15 cellular contexts compared by ENCODE assay signal in the genomic region with DNA sequence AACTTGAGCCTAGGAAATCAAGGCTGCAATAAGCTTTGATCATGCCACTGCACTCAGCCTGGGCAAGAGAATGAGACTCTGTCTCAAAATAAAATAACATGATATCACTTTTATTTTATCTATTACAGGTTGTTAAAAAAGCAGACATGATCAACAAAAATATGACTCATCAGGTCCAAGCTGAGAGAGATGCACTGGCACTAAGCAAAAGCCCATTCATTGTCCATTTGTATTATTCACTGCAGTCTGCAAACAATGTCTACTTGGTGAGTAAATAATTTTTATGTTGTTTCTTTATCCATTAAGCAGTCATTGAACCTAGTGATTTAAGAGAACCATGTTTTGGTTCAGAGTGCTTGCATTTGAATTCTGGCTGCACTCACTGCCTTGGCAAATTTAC. TPM values are rescaled to one million over a fixed set of nuclear protein-coding genes. Genes with fewer than 3 reads are reported as not detected.
DNase-seq lines count a peak whose midpoint lies in the region; ATAC-seq, FAIRE-seq and TF ChIP-seq lines count a peak whose summit lies in the region.
"Had no signal": no experiment of that assay in that cellular context is flagged by ENCODE, and none has a peak within 500 bp of the region (broad histone marks: within the 10 kb centered on the region; RNA-seq: fewer than 3 reads in every experiment).

No MANE protein-coding gene starts in this region.

- peak; percentile 6 for DNase-seq in MCF 10A (ENCODE audit: unreplicated experiment)
- no peak for DNase-seq in breast epithelium (ENCODE audit: low spot score in 2 of 2)
- DNase-seq in H54 (ENCODE audit: insufficient read length, low spot score), result peak; percentile 7
- DNase-seq in astrocyte (ENCODE audit: low read depth), result peak; percentile 2
- no peak for DNase-seq in stimulated activated effector memory CD8-positive, alpha-beta T cell treated with anti-CD3 and anti-CD28 coated beads, Interleukin-12 subunit alpha, Interleukin-12 subunit beta, amount 100 ng/mL, for 72 hours (ENCODE audit: low spot score in 2 of 2)
- DNase-seq in glomerular visceral epithelial cell (ENCODE audit: extremely low spot score), result no peak
- no peak for DNase-seq in GM03348 (ENCODE audit: low spot score)
- DNase-seq: activated CD8-positive, alpha-beta memory T cell treated with anti-CD3 and anti-CD28 coated beads for 24 hours; C1 segment of cervical spinal cord; cerebellar nuclear complex; GF-D8; head of caudate nucleus; SIG-M5; stimulated activated CD4-positive, alpha-beta T cell treated with anti-CD3 and anti-CD28 coated beads, Interleukin-15, amount 100 ng/mL, for 24 hours had no signal

- BruUV-seq in MCF 10A (replicated peaks; lab: Mats Ljungman, UMichigan), result no TSS peak

- FAIRE-seq in H54 (lab: Jason Lieb, UNC) (no peak), astrocyte (lab: Jason Lieb, UNC) (no peak)

- H3K4me1 ChIP-seq in breast epithelium (no peaks in the 10 kb centered on the region), astrocyte (ENCODE audit: insufficient read depth, low read length) (peaks cover 9% of the 10 kb centered on the region)
- H3K4me1 ChIP-seq: prostate gland had no signal

- ATAC-seq in stimulated activated effector memory CD8-positive, alpha-beta T cell treated with anti-CD3 and anti-CD28 coated beads, Interleukin-12 subunit alpha, Interleukin-12 subunit beta, amount 100 ng/mL, for 72 hours, result no peak

- H3K4me3 ChIP-seq in breast epithelium (no peak overlapping the region), astrocyte (ENCODE audit: insufficient read depth, low read depth, low read length) (no peak overlapping the region)
- H3K4me3 ChIP-seq: prostate gland had no signal

- no peak overlapping the region for H3K9ac ChIP-seq in astrocyte (ENCODE audit: low read length)

- peaks cover 11% of the 10 kb centered on the region for H3K4me1 Mint-ChIP-seq in MCF 10A (ENCODE audit: insufficient read depth, unreplicated experiment)
- H3K4me1 Mint-ChIP-seq in astrocyte (ENCODE audit: low read depth, unreplicated experiment), result peaks cover 3% of the 10 kb centered on the region
- H3K4me1 Mint-ChIP-seq in stimulated activated effector memory CD8-positive, alpha-beta T cell treated with anti-CD3 and anti-CD28 coated beads, Interleukin-12 subunit alpha, Interleukin-12 subunit beta, amount 100 ng/mL, for 72 hours, result peaks cover 30% of the 10 kb centered on the region

- POLR2A ChIA-PET in MCF 10A (lab: Yijun Ruan, JAX), result interaction anchor here (0.6 kb wide), 1 partner anchor 77 kb away, joined by 3 read pairs; no protein-coding TSS in a partner anchor

- H3K27ac Mint-ChIP-seq in MCF 10A (ENCODE audit: low read depth, unreplicated experiment), result peak overlapping the region; percentile 98
- no peak overlapping the region for H3K27ac Mint-ChIP-seq in astrocyte (ENCODE audit: unreplicated experiment)
- H3K27ac Mint-ChIP-seq in stimulated activated effector memory CD8-positive, alpha-beta T cell treated with anti-CD3 and anti-CD28 coated beads, Interleukin-12 subunit alpha, Interleukin-12 subunit beta, amount 100 ng/mL, for 72 hours, result no peak overlapping the region

- TF ChIP-seq POLR2A in breast epithelium (IDR thresholded peaks at IDR 0.05) (no peak), H54 (IDR thresholded peaks at IDR 0.05; ENCODE audit: low read depth, low read length) (no peak)

- H3K27me3 ChIP-seq in breast epithelium, result no peaks in the 10 kb centered on the region
- H3K27me3 ChIP-seq in astrocyte (ENCODE audit: insufficient read depth, low read length), result no peaks in the 10 kb centered on the region

- H4K20me1 ChIP-seq in astrocyte (ENCODE audit: insufficient read depth, low read length), result peaks cover 4% of the 10 kb centered on the region

- H3K36me3 ChIP-seq in breast epithelium (no peaks in the 10 kb centered on the region), astrocyte (ENCODE audit: insufficient read depth, low read length) (peaks cover 12% of the 10 kb centered on the region)
- H3K36me3 ChIP-seq: prostate gland had no signal

- H3K27me3 Mint-ChIP-seq in MCF 10A (ENCODE audit: insufficient read depth, unreplicated experiment) (no peaks in the 10 kb centered on the region), astrocyte (ENCODE audit: low read depth, unreplicated experiment) (no peaks in the 10 kb centered on the region)

- TF ChIP-seq CTCF in MCF 10A (IDR thresholded peaks at IDR 0.05; ENCODE audit: unreplicated experiment) (no peak), breast epithelium (IDR thresholded peaks at IDR 0.05) (no peak), astrocyte (IDR thresholded peaks at IDR 0.05; ENCODE audit: insufficient read depth, low read depth, low read length) (no peak)

- CTCF ChIA-PET in MCF 10A (lab: Yijun Ruan, JAX), result no interaction called here

- H3K9me3 Mint-ChIP-seq in MCF 10A (ENCODE audit: unreplicated experiment), result no peaks in the 10 kb centered on the region
- no peaks in the 10 kb centered on the region for H3K9me3 Mint-ChIP-seq in astrocyte (ENCODE audit: unreplicated experiment)
- H3K9me3 Mint-ChIP-seq in stimulated activated effector memory CD8-positive, alpha-beta T cell treated with anti-CD3 and anti-CD28 coated beads, Interleukin-12 subunit alpha, Interleukin-12 subunit beta, amount 100 ng/mL, for 72 hours, result no peaks in the 10 kb centered on the region

- intact Hi-C loops in MCF 10A (cut with micrococcal nuclease), result no loop called here
- intact Hi-C loops in breast epithelium (cut with DNase I; ENCODE audit: low total_unique reads), result no loop called here

- H3K79me2 ChIP-seq in astrocyte (ENCODE audit: insufficient read depth, low read length), result peaks cover 46% of the 10 kb centered on the region

- H3K9me3 ChIP-seq in breast epithelium (no peaks in the 10 kb centered on the region), astrocyte (ENCODE audit: insufficient read depth, low read depth, low read length) (no peaks in the 10 kb centered on the region)
- H3K9me3 ChIP-seq: prostate gland had no signal

- H3K4me2 ChIP-seq in astrocyte (ENCODE audit: low read length), result no peak overlapping the region

- H3K27ac ChIP-seq in breast epithelium (no peak overlapping the region), astrocyte (ENCODE audit: low read depth, low read length) (no peak overlapping the region)
- H3K27ac ChIP-seq: prostate gland had no signal

- H2AFZ ChIP-seq in astrocyte (ENCODE audit: low read depth, low read length), result no peak overlapping the region

- H3K4me3 Mint-ChIP-seq in MCF 10A (ENCODE audit: unreplicated experiment) (no peak overlapping the region), astrocyte (ENCODE audit: unreplicated experiment) (no peak overlapping the region)
- H3K4me3 Mint-ChIP-seq in stimulated activated effector memory CD8-positive, alpha-beta T cell treated with anti-CD3 and anti-CD28 coated beads, Interleukin-12 subunit alpha, Interleukin-12 subunit beta, amount 100 ng/mL, for 72 hours, result peak overlapping the region; percentile 95

- H3K36me3 Mint-ChIP-seq in MCF 10A (ENCODE audit: insufficient read depth, unreplicated experiment), result peaks cover 54% of the 10 kb centered on the region
- no peaks in the 10 kb centered on the region for H3K36me3 Mint-ChIP-seq in astrocyte (ENCODE audit: low read depth, unreplicated experiment)
- H3K36me3 Mint-ChIP-seq in stimulated activated effector memory CD8-positive, alpha-beta T cell treated with anti-CD3 and anti-CD28 coated beads, Interleukin-12 subunit alpha, Interleukin-12 subunit beta, amount 100 ng/mL, for 72 hours, result peaks cover 100% of the 10 kb centered on the region

RNA-seq across cellular contexts. Expression of a gene that starts 3.3 kb away (rescaled TPM):
- total RNA-seq in MCF 10A (2022), result 6.1 and 8.0 TPM in 2 replicates
- 10 to 100 TPM in 1 of 3 donors, 1 to 10 TPM in 2; 7.5 to 12.0 (median 9.3) TPM for total RNA-seq in breast epithelium
- 6.7 and 7.7 TPM in 2 replicates for total RNA-seq in astrocyte

RNA-seq across cellular contexts. Expression of a gene that starts 4.2 kb away (rescaled TPM):
- total RNA-seq in MCF 10A (2022) (194 and 227 TPM in 2 replicates), breast epithelium (10 to 100 TPM; 62.3 to 75.5 (median 66.2) TPM), astrocyte (168 and 169 TPM in 2 replicates)

RNA-seq across cellular contexts. Expression of a gene that starts 58.1 kb away (rescaled TPM):
- total RNA-seq in MCF 10A (2022), result 6.5 and 7.3 TPM in 2 replicates
- 10 to 100 TPM in 2 of 3 donors, 1 to 10 TPM in 1; 8.3 to 14.6 (median 13.4) TPM for total RNA-seq in breast epithelium
- total RNA-seq in astrocyte, result 7.7 and 7.9 TPM in 2 replicates

Comparison
In these comparisons a context has a peak if more than half of its experiments do, and no peak if none do; other contexts are left out.
1. DNase-seq: peak in MCF 10A (single experiment), H54 (single experiment) and astrocyte (single experiment); none in breast epithelium (0 of 2), stimulated activated effector memory CD8-positive, alpha-beta T cell treated with anti-CD3 and anti-CD28 coated beads, Interleukin-12 subunit alpha, Interleukin-12 subunit beta, amount 100 ng/mL, for 72 hours (0 of 2), glomerular visceral epithelial cell (single experiment) and GM03348 (single experiment).